ENCODE assay signal across 10 cellular contexts in genomic region chr6:1612902-1613301, GRCh38. TPM values are rescaled to one million over a fixed set of nuclear protein-coding genes. Genes with fewer than 3 reads are reported as not detected.
DNase-seq lines count a peak whose midpoint lies in the region; ATAC-seq, FAIRE-seq and TF ChIP-seq lines count a peak whose summit lies in the region.
"Had no signal": no experiment of that assay in that cellular context is flagged by ENCODE, and none has a peak within 500 bp of the region (broad histone marks: within the 10 kb centered on the region; RNA-seq: fewer than 3 reads in every experiment).

No MANE protein-coding gene starts in this region.

- no peak overlapping the region for H2AFZ ChIP-seq in OCI-LY3 (ENCODE audit: low read depth, low read length)

- peak; percentile 9 to 26 for DNase-seq in erythroblast (lab: John Stamatoyannopoulos, UW)
- no peak for DNase-seq in prostate gland (ENCODE audit: low spot score)
- DNase-seq in CD4-positive, alpha-beta memory T cell, result no peak
- DNase-seq in D721Med (ENCODE audit: insufficient read length, low spot score), result no peak
- no peak for DNase-seq in stimulated activated CD4-positive, alpha-beta T cell treated with anti-CD3 and anti-CD28 coated beads, Interleukin-2, amount 100 ng/mL, for 24 hours
- DNase-seq: activated T-cell treated with anti-CD3 and anti-CD28 coated beads, Interleukin-2, amount 50 U/mL, for 24 hours had no signal

- H3K4me3 ChIP-seq in GM08714 (ENCODE audit: low read length), result peak overlapping the region; percentile 56; the same call in 1 of the 2 replicates
- H3K4me3 ChIP-seq in OCI-LY3 (ENCODE audit: low read length), result peak overlapping the region; percentile 76
- H3K4me3 ChIP-seq in prostate gland, result peak overlapping the region; percentile 51 to 58
- H3K4me3 ChIP-seq in CD4-positive, alpha-beta memory T cell (ENCODE audit: low read length in 2 of 2), result no peak overlapping the region

- H3K4me1 Mint-ChIP-seq in CD4-positive, alpha-beta memory T cell, result peaks cover 13 to 41% (median 21%) of the 10 kb centered on the region in 4 donors

- H3K4me3 Mint-ChIP-seq in CD4-positive, alpha-beta memory T cell, result peak overlapping the region in 3 of 8 donors; percentile 24 to 90 (median 50)

- TF ChIP-seq CTCF in OCI-LY3 (IDR thresholded peaks at IDR 0.05; ENCODE audit: low read depth, low read length), result no peak
- TF ChIP-seq CTCF in prostate gland (IDR thresholded peaks at IDR 0.05), result no peak
- TF ChIP-seq CTCF in D721Med (IDR thresholded peaks at IDR 0.05; ENCODE audit: insufficient read depth, missing control alignments), result no peak

- H4K20me1 ChIP-seq in OCI-LY3 (ENCODE audit: insufficient read depth, low read length), result no peaks in the 10 kb centered on the region

- H3K36me3 Mint-ChIP-seq in CD4-positive, alpha-beta memory T cell, result peaks cover 0 to 4% of the 10 kb centered on the region in 2 donors

- H3K27me3 ChIP-seq in OCI-LY3 (ENCODE audit: low read depth, low read length), result no peaks in the 10 kb centered on the region
- peaks cover 5% of the 10 kb centered on the region for H3K27me3 ChIP-seq in prostate gland (replicated peaks; ENCODE audit: insufficient read depth)
- peaks cover 41% of the 10 kb centered on the region for H3K27me3 ChIP-seq in CD4-positive, alpha-beta memory T cell (ENCODE audit: insufficient read depth, low read length)

- WGBS in prostate gland, result 61% methylated on average over 7 of the region's 7 CpGs

- peaks cover 49 to 53% of the 10 kb centered on the region in 2 donors for H3K27me3 Mint-ChIP-seq in CD4-positive, alpha-beta memory T cell

- H3K9ac ChIP-seq in OCI-LY3 (ENCODE audit: low read length), result peak overlapping the region; percentile 16; the same call in 1 of the 2 replicates

- no peak for ATAC-seq in HG02763 (IDR thresholded peaks at IDR 0.05; ENCODE audit: unreplicated experiment)

- peaks cover 25% of the 10 kb centered on the region for H3K36me3 ChIP-seq in OCI-LY3 (replicated peaks; ENCODE audit: low read depth, low read length)
- H3K36me3 ChIP-seq in prostate gland, result no peaks in the 10 kb centered on the region
- H3K36me3 ChIP-seq in CD4-positive, alpha-beta memory T cell (ENCODE audit: insufficient read depth, low read length), result no peaks in the 10 kb centered on the region

- peaks cover 16% of the 10 kb centered on the region for H3K4me1 ChIP-seq in OCI-LY3 (ENCODE audit: low read length)
- H3K4me1 ChIP-seq in prostate gland (replicated peaks), result no peaks in the 10 kb centered on the region
- peaks cover 29% of the 10 kb centered on the region for H3K4me1 ChIP-seq in CD4-positive, alpha-beta memory T cell (ENCODE audit: insufficient read depth, low read length)

- H3K27ac Mint-ChIP-seq in CD4-positive, alpha-beta memory T cell, result peak overlapping the region in 1 of 7 donors; percentile 25
- H3K27ac Mint-ChIP-seq: activated T-cell treated with anti-CD3 and anti-CD28 coated beads, Interleukin-2, amount 50 U/mL, for 24 hours had no signal

- FAIRE-seq in D721Med (lab: Jason Lieb, UNC), result no peak
- FAIRE-seq: GM18507 had no signal

- POLR2A ChIA-PET in CD4-positive, alpha-beta memory T cell (lab: Charles Lee; ENCODE audit: partially characterized antibody), result no interaction called here

- TF ChIP-seq POLR2A in erythroblast (IDR thresholded peaks at IDR 0.05; ENCODE audit: low read length), result no peak
- TF ChIP-seq POLR2A in prostate gland (IDR thresholded peaks at IDR 0.05), result no peak

- H3K9me3 Mint-ChIP-seq in CD4-positive, alpha-beta memory T cell, result peaks cover 0 to 5% (median 0%) of the 10 kb centered on the region in 8 donors
- H3K9me3 Mint-ChIP-seq: activated T-cell treated with anti-CD3 and anti-CD28 coated beads, Interleukin-2, amount 50 U/mL, for 24 hours had no signal

- intact Hi-C loops in prostate gland (cut with DNase I), result no loop called here
- intact Hi-C loops in CD4-positive, alpha-beta memory T cell (cut with micrococcal nuclease), result no loop called here

- H3K27ac ChIP-seq in OCI-LY3 (ENCODE audit: low read length) (no peak overlapping the region), prostate gland (peak overlapping the region; percentile 83 to 91)
- no peak overlapping the region for H3K27ac ChIP-seq in CD4-positive, alpha-beta memory T cell (ENCODE audit: low read depth, low read length)

- peaks cover 43% of the 10 kb centered on the region for H3K79me2 ChIP-seq in OCI-LY3 (ENCODE audit: low read length)

- peak overlapping the region; percentile 72 for H3K4me2 ChIP-seq in OCI-LY3 (ENCODE audit: low read length)

- no peaks in the 10 kb centered on the region for H3K9me3 ChIP-seq in OCI-LY3 (ENCODE audit: insufficient read depth, low read length)
- H3K9me3 ChIP-seq in prostate gland, result no peaks in the 10 kb centered on the region
- H3K9me3 ChIP-seq in CD4-positive, alpha-beta memory T cell (ENCODE audit: control insufficient read depth in 1 of 2, low read length in 2 of 2), result no peaks in the 10 kb centered on the region

- CTCF ChIA-PET in CD4-positive, alpha-beta memory T cell (lab: Charles Lee; ENCODE audit: partially characterized antibody), result interaction anchor here (1.6 to 2.1 kb wide), 2 partner anchors 16 to 491 kb away, joined by 5 to 7 read pairs; no protein-coding TSS in a partner anchor

RNA-seq across cellular contexts. Expression of gene FOXC1, which starts 3.2 kb away (rescaled TPM):
- total RNA-seq in prostate gland, result 10 to 100 TPM in 1 of 2 donors, 1 to 10 TPM in 1; 9.2 to 11.2 TPM
- total RNA-seq in CD4-positive, alpha-beta memory T cell, result not detected
- not detected for polyA plus RNA-seq in CD4-positive, alpha-beta memory T cell

Comparison
In these comparisons a context has a peak if more than half of its experiments do, and no peak if none do; other contexts are left out.
1. H3K4me3 ChIP-seq: peak in GM08714 (single experiment), OCI-LY3 (single experiment) and prostate gland (2 of 2); none in CD4-positive, alpha-beta memory T cell (0 of 2).
2. H3K27ac ChIP-seq: peak in prostate gland (2 of 2); none in OCI-LY3 (single experiment) and CD4-positive, alpha-beta memory T cell (single experiment).
3. DNase-seq: peak in erythroblast (2 of 2); none in prostate gland (single experiment), CD4-positive, alpha-beta memory T cell (0 of 5), D721Med (single experiment) and stimulated activated CD4-positive, alpha-beta T cell treated with anti-CD3 and anti-CD28 coated beads, Interleukin-2, amount 100 ng/mL, for 24 hours (0 of 2).
4. RNA of gene FOXC1, which starts 3.2 kb away (total RNA-seq): 9.2 to 11.2 TPM in prostate gland; not detected in CD4-positive, alpha-beta memory T cell; every median in the first group is over 4 times any median in the second.